Comparison of ENCODE assay signal across 20 cellular contexts in genomic region chr16:9034056-9034455, GRCh38.
"Had no signal": no experiment of that assay in that cellular context is flagged by ENCODE, and none has a peak within 500 bp of the region (broad histone marks: within the 10 kb centered on the region; RNA-seq: fewer than 3 reads in every experiment).

No MANE protein-coding gene starts in this region.

- DNase-seq: left ventricle myocardium inferior; stimulated activated CD4-positive, alpha-beta T cell treated with anti-CD3 and anti-CD28 coated beads, Interleukin-12 subunit alpha, Interleukin-12 subunit beta, amount 100 ng/mL, for 4 hours; stimulated activated CD4-positive, alpha-beta T cell treated with anti-CD3 and anti-CD28 coated beads, Interleukin-2, amount 100 ng/mL, for 24 hours; stimulated activated CD4-positive, alpha-beta T cell treated with anti-CD3 and anti-CD28 coated beads, Interleukin-4, amount 100 ng/mL, for 1 hour; stimulated activated naive B cell treated with anti-CD40 and anti-IgM and Interleukin-4, amounts not matched to agents 10 μg/mL and 1 μg/mL and 100 μg/mL, for 72 hours had no signal

- H3K4me1 ChIP-seq: left ventricle myocardium inferior, right atrium auricular region, right lobe of liver, tibial nerve, uterus had no signal

- ATAC-seq: naive thymus-derived CD4-positive, alpha-beta T cell; natural killer cell treated with Interleukin-12 subunit alpha and Interleukin-12 subunit beta and Interleukin-15 and Interleukin-18, amount 100 ng/mL, for 72 hours; stimulated activated naive B cell treated with anti-CD40 and anti-IgM and Interleukin-4, amounts not matched to agents 10 μg/mL and 1 μg/mL and 100 μg/mL, for 72 hours had no signal

- H3K27ac ChIP-seq: hepatocyte, left ventricle myocardium inferior, ovary, right atrium auricular region, right lobe of liver, skin epidermis, tibial nerve, uterus had no signal

- H3K79me2 ChIP-seq: hepatocyte had no signal

- H3K9me3 Mint-ChIP-seq: natural killer cell treated with Interleukin-12 subunit alpha and Interleukin-12 subunit beta and Interleukin-15 and Interleukin-18, amount 100 ng/mL, for 72 hours; stimulated activated naive CD8-positive, alpha-beta T cell treated with anti-CD3 and anti-CD28 coated beads, Interleukin-15, Interleukin-2, amounts not matched to agents 100 ng/mL and 50 ng/mL, for 24 hours; type B pancreatic cell had no signal

- H3K4me2 ChIP-seq: hepatocyte had no signal

- H3K27me3 Mint-ChIP-seq: progenitor cell of endocrine pancreas; stimulated activated naive B cell treated with anti-CD40 and anti-IgM and Interleukin-4, amounts not matched to agents 10 μg/mL and 1 μg/mL and 100 μg/mL, for 72 hours; stimulated activated naive CD8-positive, alpha-beta T cell treated with anti-CD3 and anti-CD28 coated beads, Interleukin-15, Interleukin-2, amounts not matched to agents 100 ng/mL and 50 ng/mL, for 24 hours; type B pancreatic cell had no signal

- H3K4me3 Mint-ChIP-seq: memory B cell; naive thymus-derived CD4-positive, alpha-beta T cell; natural killer cell treated with Interleukin-12 subunit alpha and Interleukin-12 subunit beta and Interleukin-15 and Interleukin-18, amount 100 ng/mL, for 72 hours; stimulated activated naive B cell treated with anti-CD40 and anti-IgM and Interleukin-4, amounts not matched to agents 10 μg/mL and 1 μg/mL and 100 μg/mL, for 72 hours; stimulated activated naive CD8-positive, alpha-beta T cell treated with anti-CD3 and anti-CD28 coated beads, Interleukin-15, Interleukin-2, amounts not matched to agents 100 ng/mL and 50 ng/mL, for 24 hours; type B pancreatic cell had no signal

- H2AFZ ChIP-seq: hepatocyte had no signal

- H3K27me3 ChIP-seq: hepatocyte, ovary, right atrium auricular region, right lobe of liver, tibial nerve, uterus had no signal

- H3K36me3 ChIP-seq: left ventricle myocardium inferior, ovary, right atrium auricular region, right lobe of liver, tibial nerve, uterus had no signal

- H3K27ac Mint-ChIP-seq: memory B cell; naive thymus-derived CD4-positive, alpha-beta T cell; natural killer cell treated with Interleukin-12 subunit alpha and Interleukin-12 subunit beta and Interleukin-15 and Interleukin-18, amount 100 ng/mL, for 72 hours; progenitor cell of endocrine pancreas; stimulated activated naive B cell treated with anti-CD40 and anti-IgM and Interleukin-4, amounts not matched to agents 10 μg/mL and 1 μg/mL and 100 μg/mL, for 72 hours; stimulated activated naive CD8-positive, alpha-beta T cell treated with anti-CD3 and anti-CD28 coated beads, Interleukin-15, Interleukin-2, amounts not matched to agents 100 ng/mL and 50 ng/mL, for 24 hours; type B pancreatic cell had no signal

- H3K4me3 ChIP-seq: hepatocyte, left ventricle myocardium inferior, lung, mucosa of descending colon, ovary, right atrium auricular region, right lobe of liver, skin epidermis, tibial nerve, uterus had no signal

- H3K9me3 ChIP-seq: left ventricle myocardium inferior, mucosa of descending colon, ovary, right atrium auricular region, right lobe of liver, tibial nerve, uterus had no signal
